8 cellular contexts compared by ENCODE assay signal in the genomic region with DNA sequence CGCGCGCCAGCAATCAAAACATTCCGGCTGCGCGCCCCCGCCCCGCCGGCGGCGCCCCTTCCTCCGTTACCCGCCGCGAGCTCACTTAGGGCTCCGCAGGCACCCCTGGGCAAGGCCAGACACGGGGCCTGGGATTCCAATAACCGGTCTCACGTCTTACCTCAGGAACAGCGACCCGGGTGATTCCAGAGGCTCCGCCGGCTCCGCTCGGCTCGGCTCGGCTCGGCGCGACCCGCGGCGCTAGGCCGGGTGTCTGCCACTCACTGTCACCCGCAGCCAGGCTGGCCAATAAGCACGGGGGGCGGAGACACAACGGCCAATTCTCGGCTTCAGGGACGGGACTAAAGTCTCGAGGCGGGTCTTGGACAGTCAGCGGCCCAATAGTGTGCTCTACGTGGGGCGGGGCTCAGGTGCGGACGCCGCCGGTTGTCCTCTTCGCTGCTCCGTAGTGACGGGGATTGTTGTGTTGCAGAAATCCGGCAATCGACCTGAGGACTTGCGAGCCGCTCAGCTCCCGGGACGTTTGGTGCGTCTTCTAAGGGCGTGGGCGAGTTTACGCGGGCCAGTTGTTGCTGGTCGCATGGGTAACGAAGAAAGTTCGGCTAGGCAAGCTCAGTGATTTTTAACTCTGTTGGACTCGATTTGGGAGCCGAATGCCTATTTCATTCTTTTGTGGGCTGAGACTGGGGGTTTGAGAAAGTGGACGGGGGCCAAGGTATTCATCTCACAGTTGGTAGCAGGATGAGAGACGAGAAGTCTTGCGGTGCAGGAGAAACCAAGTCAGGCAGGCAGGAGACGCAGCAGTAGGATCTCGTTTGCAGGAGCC. TPM values are rescaled to one million over a fixed set of nuclear protein-coding genes. Genes with fewer than 3 reads are reported as not detected.
DNase-seq lines count a peak whose midpoint lies in the region; ATAC-seq and TF ChIP-seq lines count a peak whose summit lies in the region.

A gene with protein sequence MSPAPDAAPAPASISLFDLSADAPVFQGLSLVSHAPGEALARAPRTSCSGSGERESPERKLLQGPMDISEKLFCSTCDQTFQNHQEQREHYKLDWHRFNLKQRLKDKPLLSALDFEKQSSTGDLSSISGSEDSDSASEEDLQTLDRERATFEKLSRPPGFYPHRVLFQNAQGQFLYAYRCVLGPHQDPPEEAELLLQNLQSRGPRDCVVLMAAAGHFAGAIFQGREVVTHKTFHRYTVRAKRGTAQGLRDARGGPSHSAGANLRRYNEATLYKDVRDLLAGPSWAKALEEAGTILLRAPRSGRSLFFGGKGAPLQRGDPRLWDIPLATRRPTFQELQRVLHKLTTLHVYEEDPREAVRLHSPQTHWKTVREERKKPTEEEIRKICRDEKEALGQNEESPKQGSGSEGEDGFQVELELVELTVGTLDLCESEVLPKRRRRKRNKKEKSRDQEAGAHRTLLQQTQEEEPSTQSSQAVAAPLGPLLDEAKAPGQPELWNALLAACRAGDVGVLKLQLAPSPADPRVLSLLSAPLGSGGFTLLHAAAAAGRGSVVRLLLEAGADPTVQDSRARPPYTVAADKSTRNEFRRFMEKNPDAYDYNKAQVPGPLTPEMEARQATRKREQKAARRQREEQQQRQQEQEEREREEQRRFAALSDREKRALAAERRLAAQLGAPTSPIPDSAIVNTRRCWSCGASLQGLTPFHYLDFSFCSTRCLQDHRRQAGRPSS (plus strand): TSS at position 432 of the 826 bp plus-strand sequence. CDS start 452 bp downstream, outside the sequence.
A gene with protein sequence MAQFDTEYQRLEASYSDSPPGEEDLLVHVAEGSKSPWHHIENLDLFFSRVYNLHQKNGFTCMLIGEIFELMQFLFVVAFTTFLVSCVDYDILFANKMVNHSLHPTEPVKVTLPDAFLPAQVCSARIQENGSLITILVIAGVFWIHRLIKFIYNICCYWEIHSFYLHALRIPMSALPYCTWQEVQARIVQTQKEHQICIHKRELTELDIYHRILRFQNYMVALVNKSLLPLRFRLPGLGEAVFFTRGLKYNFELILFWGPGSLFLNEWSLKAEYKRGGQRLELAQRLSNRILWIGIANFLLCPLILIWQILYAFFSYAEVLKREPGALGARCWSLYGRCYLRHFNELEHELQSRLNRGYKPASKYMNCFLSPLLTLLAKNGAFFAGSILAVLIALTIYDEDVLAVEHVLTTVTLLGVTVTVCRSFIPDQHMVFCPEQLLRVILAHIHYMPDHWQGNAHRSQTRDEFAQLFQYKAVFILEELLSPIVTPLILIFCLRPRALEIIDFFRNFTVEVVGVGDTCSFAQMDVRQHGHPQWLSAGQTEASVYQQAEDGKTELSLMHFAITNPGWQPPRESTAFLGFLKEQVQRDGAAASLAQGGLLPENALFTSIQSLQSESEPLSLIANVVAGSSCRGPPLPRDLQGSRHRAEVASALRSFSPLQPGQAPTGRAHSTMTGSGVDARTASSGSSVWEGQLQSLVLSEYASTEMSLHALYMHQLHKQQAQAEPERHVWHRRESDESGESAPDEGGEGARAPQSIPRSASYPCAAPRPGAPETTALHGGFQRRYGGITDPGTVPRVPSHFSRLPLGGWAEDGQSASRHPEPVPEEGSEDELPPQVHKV (minus strand): TSS at position 262 of the 826 bp plus-strand sequence. CDS start 1,612 bp downstream, outside the sequence.

- in situ Hi-C loops in SK-MEL-5 (cut with HindIII; ENCODE audit: low pct_unique_long_range_greater_than_20kb, low sequenced_read_pairs), result no loop called here

- H3K9ac ChIP-seq in subcutaneous abdominal adipose tissue (ENCODE audit: low read length in 5 of 5), result peak within 1 kb of the TSS; percentile 80 to 98 (median 91)

- peak; percentile 96 for ATAC-seq in foreskin keratinocyte

- no peaks in the 10 kb centered on the region for H3K4me1 ChIP-seq in foreskin keratinocyte
- peaks cover 18% of the 10 kb centered on the region for H3K4me1 ChIP-seq in neuron (ENCODE audit: insufficient read depth, low read length)
- H3K4me1 ChIP-seq in subcutaneous abdominal adipose tissue (ENCODE audit: control insufficient read depth in 5 of 5, insufficient read depth in 5 of 5, low read length in 5 of 5), result peaks cover 5 to 40% (median 27%) of the 10 kb centered on the region in 5 donors

- H3K27ac ChIP-seq in foreskin keratinocyte (peak within 1 kb of the TSS; percentile 71), subcutaneous abdominal adipose tissue (ENCODE audit: low read depth, low read length) (peak within 1 kb of the TSS; percentile 89)

- H3K36me3 ChIP-seq in neuron (ENCODE audit: insufficient read depth, low read length) (peaks cover 34% of the 10 kb centered on the region), subcutaneous abdominal adipose tissue (ENCODE audit: control insufficient read depth in 5 of 5, insufficient read depth in 5 of 5, low read length in 5 of 5) (peaks cover 18 to 53% (median 45%) of the 10 kb centered on the region in 5 donors)

- DNase-seq in GF-D8 (lab: John Stamatoyannopoulos, UW) (peak; percentile 98), HEK293T (ENCODE audit: extremely low spot score) (peak; percentile 98), MV-4-11 (lab: John Stamatoyannopoulos, UW) (peak; percentile 98), SK-MEL-5 (ENCODE audit: low read depth, low spot score) (peak; percentile 99), foreskin keratinocyte (peak; percentile 97 to 98)
- peak; percentile 99 for DNase-seq in activated naive CD4-positive, alpha-beta T cell treated with Interleukin-2 at 50 U/mL for 16 hours

- CTCF ChIA-PET in HEK293T (lab: Yijun Ruan, JAX), result interaction anchor here (1.2 to 1.5 kb wide), 2 partner anchors 9 to 65 kb away, joined by 3 to 4 read pairs; no protein-coding TSS in a partner anchor

- no peaks in the 10 kb centered on the region for H3K9me3 ChIP-seq in neuron (ENCODE audit: low read length)
- H3K9me3 ChIP-seq in subcutaneous abdominal adipose tissue (ENCODE audit: control insufficient read depth in 5 of 5, low read length in 5 of 5), result no peaks in the 10 kb centered on the region

- POLR2A ChIA-PET in HEK293T (lab: Yijun Ruan, JAX), result interaction anchor here (0.7 to 2.7 kb wide), 9 partner anchors 8 to 65 kb away, joined by 3 to 27 read pairs (median 6); a partner anchor contains a TSS

- H3K27me3 ChIP-seq in foreskin keratinocyte (no peaks in the 10 kb centered on the region), neuron (ENCODE audit: insufficient read depth, low read length) (no peaks in the 10 kb centered on the region), subcutaneous abdominal adipose tissue (ENCODE audit: control insufficient read depth in 5 of 5, insufficient read depth in 4 of 5, low read length in 5 of 5) (no peaks in the 10 kb centered on the region)

- TF ChIP-seq CTCF in foreskin keratinocyte (conservative IDR thresholded peaks at IDR 0.05), result no peak

- peak within 1 kb of the TSS; percentile 57 for H2AFZ ChIP-seq in neuron (ENCODE audit: low read depth, low read length)

- H3K4me3 ChIP-seq in neuron (ENCODE audit: low read length), result peak within 1 kb of the TSS; percentile 60
- peak within 1 kb of the TSS; percentile 76 to 98 (median 83) for H3K4me3 ChIP-seq in subcutaneous abdominal adipose tissue (ENCODE audit: low read depth in 1 of 5, low read length in 5 of 5)

TF ChIP-seq in HEK293T, 16 proteins besides CTCF, POLR2A, EP300 and RAD21:
- TF ChIP-seq L3MBTL2 (conservative IDR thresholded peaks at IDR 0.05), result no peak; the same call in 1 of the 2 replicates
- TF ChIP-seq, protein P1, sequence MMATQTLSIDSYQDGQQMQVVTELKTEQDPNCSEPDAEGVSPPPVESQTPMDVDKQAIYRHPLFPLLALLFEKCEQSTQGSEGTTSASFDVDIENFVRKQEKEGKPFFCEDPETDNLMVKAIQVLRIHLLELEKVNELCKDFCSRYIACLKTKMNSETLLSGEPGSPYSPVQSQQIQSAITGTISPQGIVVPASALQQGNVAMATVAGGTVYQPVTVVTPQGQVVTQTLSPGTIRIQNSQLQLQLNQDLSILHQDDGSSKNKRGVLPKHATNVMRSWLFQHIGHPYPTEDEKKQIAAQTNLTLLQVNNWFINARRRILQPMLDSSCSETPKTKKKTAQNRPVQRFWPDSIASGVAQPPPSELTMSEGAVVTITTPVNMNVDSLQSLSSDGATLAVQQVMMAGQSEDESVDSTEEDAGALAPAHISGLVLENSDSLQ (IDR thresholded peaks at IDR 0.05), result peak; percentile 100
- no peak for TF ChIP-seq HDGF (IDR thresholded peaks at IDR 0.05; ENCODE audit: borderline replicate concordance)
- peak; percentile 67 for TF ChIP-seq SP1 (IDR thresholded peaks at IDR 0.05)
- TF ChIP-seq BHLHE40 (IDR thresholded peaks at IDR 0.05; ENCODE audit: borderline replicate concordance), result no peak

RNA-seq across cellular contexts. Expression of the first gene that starts in this region (rescaled TPM):
- total RNA-seq in SK-MEL-5 (2014; rRNA removed; shearing (Covaris generic)), result 43.5 and 43.6 TPM in 2 replicates
- 12.6 and 15.3 TPM in 2 replicates for polyA plus RNA-seq in SK-MEL-5 (2015; cell fraction: cytosol; rRNA removed)
- 277 and 369 TPM in 2 replicates for polyA plus RNA-seq in SK-MEL-5 (2015; cell fraction: nucleus; rRNA removed)
- total RNA-seq in foreskin keratinocyte, result 26.6 and 27.0 TPM in 2 replicates
- 19.5 and 20.0 TPM in 2 replicates for polyA plus RNA-seq in foreskin keratinocyte

RNA-seq across cellular contexts. Expression of the second gene that starts in this region (rescaled TPM):
- 36.7 and 45.7 TPM in 2 replicates for total RNA-seq in SK-MEL-5 (2014; rRNA removed; shearing (Covaris generic))
- polyA plus RNA-seq in SK-MEL-5 (2015; cell fraction: cytosol; rRNA removed), result 84.4 and 97.1 TPM in 2 replicates
- polyA plus RNA-seq in SK-MEL-5 (2015; cell fraction: nucleus; rRNA removed), result 57.7 and 59.7 TPM in 2 replicates
- 32.3 and 39.2 TPM in 2 replicates for total RNA-seq in foreskin keratinocyte
- 24.8 and 25.0 TPM in 2 replicates for polyA plus RNA-seq in foreskin keratinocyte

Comparison
In these comparisons a context has a peak if more than half of its experiments do, and no peak if none do; other contexts are left out.
1. Peak in every context shown above with its lines: DNase-seq, ATAC-seq, H3K4me3 ChIP-seq and H3K27ac ChIP-seq.